In genomic region chr17:7137182-7137943, GRCh38 we compare ENCODE assay signal across 23 cellular contexts. TPM values are rescaled to one million over a fixed set of nuclear protein-coding genes. Genes with fewer than 3 reads are reported as not detected.
DNase-seq lines count a peak whose midpoint lies in the region; ATAC-seq and TF ChIP-seq lines count a peak whose summit lies in the region.
"Had no signal": no experiment of that assay in that cellular context is flagged by ENCODE, and none has a peak within 500 bp of the region (broad histone marks: within the 10 kb centered on the region; RNA-seq: fewer than 3 reads in every experiment).

No MANE protein-coding gene starts in this region.

- no peak overlapping the region for H2AFZ ChIP-seq in mesenchymal stem cell (ENCODE audit: low read depth, low read length)

- H2BK15ac ChIP-seq in mesenchymal stem cell (ENCODE audit: low read depth, poor library complexity, severe bottlenecking) = no peak overlapping the region

- no peaks in the 10 kb centered on the region for H3K9me3 Mint-ChIP-seq in activated T-helper 17 cell treated with anti-CD3 and anti-CD28 coated beads, Interleukin-2, amount 50 U/mL, for 72 hours
- H3K9me3 Mint-ChIP-seq: activated naive CD4-positive, alpha-beta T cell treated with anti-CD3 and anti-CD28 coated beads, Interleukin-2, amount 10 ng/mL, durations not matched to agents 7 days and 5 days; H9; nephron progenitor cell; stimulated activated memory B cell treated with anti-CD40 and anti-IgM and Interleukin-4, amounts not matched to agents 10 μg/mL and 1 μg/mL and 100 μg/mL, for 72 hours had no signal

- H3K4me1 ChIP-seq in foreskin keratinocyte (no peaks in the 10 kb centered on the region), mesenchymal stem cell (ENCODE audit: control insufficient read depth, insufficient read depth, low read depth, low read length) (peaks cover 5% of the 10 kb centered on the region), transverse colon (peaks cover 0 to 21% (median 13%) of the 10 kb centered on the region in 4 donors)
- H3K4me1 ChIP-seq: SJCRH30, tibial artery had no signal

- TF ChIP-seq EP300 in transverse colon (IDR thresholded peaks at IDR 0.05; ENCODE audit: low read depth) = no peak

- no peak overlapping the region for H3K27ac ChIP-seq in foreskin keratinocyte
- no peak overlapping the region for H3K27ac ChIP-seq in mesenchymal stem cell (ENCODE audit: low read length, poor library complexity, severe bottlenecking)
- H3K27ac ChIP-seq in transverse colon = no peak overlapping the region
- H3K27ac ChIP-seq: 22Rv1, SJCRH30, tibial artery had no signal

- H3K79me1 ChIP-seq in mesenchymal stem cell (replicated peaks; ENCODE audit: low read length, poor library complexity, severe bottlenecking) = no peaks in the 10 kb centered on the region

- TF ChIP-seq CTCF in foreskin keratinocyte (conservative IDR thresholded peaks at IDR 0.05) (no peak), transverse colon (IDR thresholded peaks at IDR 0.05) (no peak)

- intact Hi-C loops in transverse colon (cut with DNase I; ENCODE audit: low total_unique reads) = no loop called here

- H3K18ac ChIP-seq in mesenchymal stem cell (ENCODE audit: low read depth in 1 of 2, low read length in 2 of 2) = no peak overlapping the region

- H3K9me3 ChIP-seq in mesenchymal stem cell (ENCODE audit: control insufficient read depth, low read length) (peaks cover 4% of the 10 kb centered on the region), transverse colon (no peaks in the 10 kb centered on the region)
- H3K9me3 ChIP-seq: SJCRH30, tibial artery had no signal

- no peak overlapping the region for H2BK5ac ChIP-seq in mesenchymal stem cell (ENCODE audit: low read depth, low read length, poor library complexity, severe bottlenecking)

- no peak for TF ChIP-seq POLR2A in transverse colon (IDR thresholded peaks at IDR 0.05)

- H3K36me3 Mint-ChIP-seq in activated T-helper 17 cell treated with anti-CD3 and anti-CD28 coated beads, Interleukin-2, amount 50 U/mL, for 72 hours (ENCODE audit: low read depth) = no peaks in the 10 kb centered on the region
- H3K36me3 Mint-ChIP-seq: activated naive CD4-positive, alpha-beta T cell treated with anti-CD3 and anti-CD28 coated beads, Interleukin-2, amount 10 ng/mL, durations not matched to agents 7 days and 5 days; stimulated activated memory B cell treated with anti-CD40 and anti-IgM and Interleukin-4, amounts not matched to agents 10 μg/mL and 1 μg/mL and 100 μg/mL, for 72 hours had no signal

- H4K91ac ChIP-seq in mesenchymal stem cell (ENCODE audit: low read length) = no peak overlapping the region

- no peaks in the 10 kb centered on the region for H3K27me3 Mint-ChIP-seq in activated T-helper 17 cell treated with anti-CD3 and anti-CD28 coated beads, Interleukin-2, amount 50 U/mL, for 72 hours

- no peak overlapping the region for H3K4me2 ChIP-seq in mesenchymal stem cell (ENCODE audit: low read length, poor library complexity, severe bottlenecking)

- H3K9ac ChIP-seq in mesenchymal stem cell (ENCODE audit: low read length) = peak overlapping the region; percentile 16

- no peak overlapping the region for H2AK5ac ChIP-seq in mesenchymal stem cell (ENCODE audit: low read length, severe bottlenecking)

- no peak overlapping the region for H3K4ac ChIP-seq in mesenchymal stem cell (ENCODE audit: low read depth in 1 of 2, low read length in 2 of 2)

- no peak overlapping the region for H2BK12ac ChIP-seq in mesenchymal stem cell (ENCODE audit: low read length in 2 of 2)

- H3K4me3 ChIP-seq in mesenchymal stem cell (ENCODE audit: insufficient read depth in 1 of 2, low read depth in 1 of 2, low read length in 2 of 2) (no peak overlapping the region), transverse colon (no peak overlapping the region)
- H3K4me3 ChIP-seq: SJCRH30, tibial artery had no signal

- no peak overlapping the region for H2BK120ac ChIP-seq in mesenchymal stem cell (ENCODE audit: low read depth, low read length)

- peaks cover 13% of the 10 kb centered on the region for H3K4me1 Mint-ChIP-seq in activated T-helper 17 cell treated with anti-CD3 and anti-CD28 coated beads, Interleukin-2, amount 50 U/mL, for 72 hours

- H3K23ac ChIP-seq in mesenchymal stem cell (ENCODE audit: low read length in 2 of 2) = no peak overlapping the region

- no peak overlapping the region for H4K8ac ChIP-seq in mesenchymal stem cell (ENCODE audit: low read length)

- no peak overlapping the region for H3K27ac Mint-ChIP-seq in activated T-helper 17 cell treated with anti-CD3 and anti-CD28 coated beads, Interleukin-2, amount 50 U/mL, for 72 hours
- H3K27ac Mint-ChIP-seq: activated naive CD4-positive, alpha-beta T cell treated with anti-CD3 and anti-CD28 coated beads, Interleukin-2, amount 10 ng/mL, durations not matched to agents 7 days and 5 days; B cell; H9; nephron progenitor cell; stimulated activated memory B cell treated with anti-CD40 and anti-IgM and Interleukin-4, amounts not matched to agents 10 μg/mL and 1 μg/mL and 100 μg/mL, for 72 hours; T-helper 17 cell had no signal

- no peak overlapping the region for H3K14ac ChIP-seq in mesenchymal stem cell (ENCODE audit: low read length in 2 of 2)

- H3K27me3 ChIP-seq in foreskin keratinocyte = peaks cover 15% of the 10 kb centered on the region
- H3K27me3 ChIP-seq in mesenchymal stem cell (ENCODE audit: control insufficient read depth in 1 of 2, insufficient read depth in 1 of 2, low read length in 2 of 2) = peaks cover 60 to 76% of the 10 kb centered on the region in 2 experiments
- peaks cover 15% of the 10 kb centered on the region for H3K27me3 ChIP-seq in transverse colon
- H3K27me3 ChIP-seq: SJCRH30 had no signal

- H3K36me3 ChIP-seq in mesenchymal stem cell (ENCODE audit: control insufficient read depth in 1 of 2, insufficient read depth in 2 of 2, low read depth in 1 of 2, low read length in 2 of 2) = no peaks in the 10 kb centered on the region
- no peaks in the 10 kb centered on the region for H3K36me3 ChIP-seq in transverse colon
- H3K36me3 ChIP-seq: SJCRH30, tibial artery had no signal

- peak; percentile 26 for DNase-seq in DMS 273 (lab: John Stamatoyannopoulos, UW; ENCODE audit: unreplicated experiment)
- DNase-seq in DMS 273 treated with DMSO at 0.1 percent for 48 hours (lab: John Stamatoyannopoulos, UW) = no peak
- DNase-seq in foreskin keratinocyte = no peak
- no peak for DNase-seq in mesenchymal stem cell
- DNase-seq in transverse colon = peak; percentile 30
- DNase-seq in iPS-NIHi7 (ENCODE audit: extremely low spot score) = no peak
- DNase-seq: activated CD4-positive, alpha-beta T cell treated with anti-CD3 and anti-CD28 coated beads, Interleukin-2, amount 50 U/mL, for 4 hours; activated naive CD4-positive, alpha-beta T cell treated with anti-CD3 and anti-CD28 coated beads, Interleukin-2, amount 10 ng/mL, durations not matched to agents 7 days and 5 days; effector CD8-positive, alpha-beta T cell; H9; NCI-H1436 treated with DMSO at 0.1 percent for 48 hours; NCI-H82; nephron progenitor cell; OCI-M1; SJCRH30; T-helper 17 cell had no signal

- ATAC-seq in foreskin keratinocyte (peak; percentile 28), GM21825 (IDR thresholded peaks at IDR 0.05; ENCODE audit: unreplicated experiment) (no peak)
- no peak for ATAC-seq in activated T-helper 17 cell treated with anti-CD3 and anti-CD28 coated beads, Interleukin-2, amount 50 U/mL, for 72 hours (replicated peaks)
- ATAC-seq: stimulated activated memory B cell treated with anti-CD40 and anti-IgM and Interleukin-4, amounts not matched to agents 10 μg/mL and 1 μg/mL and 100 μg/mL, for 72 hours; T-helper 17 cell had no signal

- WGBS in mesenchymal stem cell = 84% methylated on average over 12 of the region's 13 CpGs
- WGBS in transverse colon (ENCODE audit: low coverage in 1 of 2), 2 donors = 7 to 30% methylated on average over 2 to 13 of the region's 13 CpGs

- in situ Hi-C loops in transverse colon (cut with MboI; ENCODE audit: low pct_ligation_motif_present in 1 of 4, low pct_unique_long_range_greater_than_20kb in 1 of 4, low sequenced_read_pairs in 3 of 4) = loop anchor here (5.0 to 25.0 kb wide), 3 partner anchors 85 to 225 kb away; no protein-coding TSS in a partner anchor

- no peak overlapping the region for H3K4me3 Mint-ChIP-seq in activated T-helper 17 cell treated with anti-CD3 and anti-CD28 coated beads, Interleukin-2, amount 50 U/mL, for 72 hours
- H3K4me3 Mint-ChIP-seq: activated naive CD4-positive, alpha-beta T cell treated with anti-CD3 and anti-CD28 coated beads, Interleukin-2, amount 10 ng/mL, durations not matched to agents 7 days and 5 days; B cell; H9; nephron progenitor cell; stimulated activated memory B cell treated with anti-CD40 and anti-IgM and Interleukin-4, amounts not matched to agents 10 μg/mL and 1 μg/mL and 100 μg/mL, for 72 hours; T-helper 17 cell had no signal

RNA-seq across cellular contexts. Expression of gene ASGR2, which starts 22.7 kb away (rescaled TPM):
- total RNA-seq in foreskin keratinocyte = not detected in 2 replicates
- polyA plus RNA-seq in foreskin keratinocyte = not detected in 2 replicates
- not detected for polyA plus RNA-seq in mesenchymal stem cell (2013, experiment 1 of 2)
- not detected for polyA plus RNA-seq in mesenchymal stem cell (2013, experiment 2 of 2)
- total RNA-seq in transverse colon = under 1 TPM in 1 of 4 donors, not detected in 3; 0.32 TPM
- not detected for total RNA-seq in activated T-helper 17 cell treated with anti-CD3 and anti-CD28 coated beads, Interleukin-2, amount 50 U/mL, for 72 hours
- total RNA-seq: B cell, H9, renal cortical epithelial cell, SJCRH30 had no signal

RNA-seq across cellular contexts. Expression of gene ASGR1, which starts 41.8 kb away (rescaled TPM):
- 0.14 and 0.21 TPM in 2 replicates for total RNA-seq in foreskin keratinocyte
- polyA plus RNA-seq in foreskin keratinocyte = 0.28 and 0.46 TPM in 2 replicates
- 1.2 TPM for polyA plus RNA-seq in mesenchymal stem cell (2013, experiment 1 of 2)
- 1.1 TPM for polyA plus RNA-seq in mesenchymal stem cell (2013, experiment 2 of 2)
- under 1 TPM in 2 of 4 donors, not detected in 2; 0.48 to 0.82 TPM for total RNA-seq in transverse colon
- total RNA-seq in activated T-helper 17 cell treated with anti-CD3 and anti-CD28 coated beads, Interleukin-2, amount 50 U/mL, for 72 hours = 1 to 10 TPM in 1 of 2 donors, under 1 TPM in 1; 0.67 to 4.5 TPM

RNA-seq across cellular contexts. Expression of gene CLEC10A, which starts 57.3 kb away (rescaled TPM):
- total RNA-seq in foreskin keratinocyte = not detected in 2 replicates
- not detected in 2 replicates for polyA plus RNA-seq in foreskin keratinocyte
- not detected for polyA plus RNA-seq in mesenchymal stem cell (2013, experiment 1 of 2)
- polyA plus RNA-seq in mesenchymal stem cell (2013, experiment 2 of 2) = not detected
- total RNA-seq in transverse colon = 1 to 10 TPM in 2 of 4 donors, not detected in 2; 6.3 to 7.0 TPM
- not detected for total RNA-seq in activated T-helper 17 cell treated with anti-CD3 and anti-CD28 coated beads, Interleukin-2, amount 50 U/mL, for 72 hours
- total RNA-seq: B cell, H9, renal cortical epithelial cell, SJCRH30 had no signal

Comparison
In these comparisons a context has a peak if more than half of its experiments do, and no peak if none do; other contexts are left out.
1. DNase-seq: peak in DMS 273 (single experiment) and transverse colon (single experiment); none in DMS 273 treated with DMSO at 0.1 percent for 48 hours (single experiment), foreskin keratinocyte (0 of 2), mesenchymal stem cell (single experiment) and iPS-NIHi7 (single experiment).